ENCODE assay signal across 8 cellular contexts in genomic region chr17:59371426-59372099, GRCh38. TPM values are rescaled to one million over a fixed set of nuclear protein-coding genes. Genes with fewer than 3 reads are reported as not detected.
DNase-seq lines count a peak whose midpoint lies in the region; ATAC-seq and TF ChIP-seq lines count a peak whose summit lies in the region.

No MANE protein-coding gene starts in this region.

- peaks cover 1 to 4% of the 10 kb centered on the region in 2 donors for H3K36me3 Mint-ChIP-seq in CD4-positive, alpha-beta memory T cell

- DNase-seq in CD4-positive, alpha-beta memory T cell: no peak
- DNase-seq in heart right ventricle (peak in 1 of 2 donors; percentile 35), prostate gland (ENCODE audit: low spot score) (no peak), NCI-H2107 treated with DMSO at 0.1 percent for 48 hours (lab: John Stamatoyannopoulos, UW; ENCODE audit: unreplicated experiment) (no peak)

- TF ChIP-seq POLR2A in prostate gland (IDR thresholded peaks at IDR 0.05): no peak

- ATAC-seq in heart right ventricle (peak in 7 of 8 donors; percentile 6 to 60 (median 40)), HG03354 (IDR thresholded peaks at IDR 0.05; ENCODE audit: poor library complexity, severe bottlenecking, unreplicated experiment) (no peak), HG02588 (IDR thresholded peaks at IDR 0.05; ENCODE audit: unreplicated experiment) (no peak), GM21723 (IDR thresholded peaks at IDR 0.05; ENCODE audit: unreplicated experiment) (no peak)

- no peaks in the 10 kb centered on the region for H3K36me3 ChIP-seq in CD4-positive, alpha-beta memory T cell (ENCODE audit: insufficient read depth, low read length)
- no peaks in the 10 kb centered on the region for H3K36me3 ChIP-seq in heart right ventricle
- H3K36me3 ChIP-seq in prostate gland: no peaks in the 10 kb centered on the region

- 24 to 32% methylated on average over 5 of the region's 5 CpGs for WGBS in heart right ventricle, 2 donors
- WGBS in prostate gland: 30% methylated on average over 5 of the region's 5 CpGs

- H3K9me3 Mint-ChIP-seq in CD4-positive, alpha-beta memory T cell: peaks cover 0 to 2% (median 0%) of the 10 kb centered on the region in 8 donors

- POLR2A ChIA-PET in CD4-positive, alpha-beta memory T cell (lab: Charles Lee; ENCODE audit: partially characterized antibody): interaction anchor here (1.1 kb wide), 1 partner anchor 9 kb away, joined by 5 read pairs; no protein-coding TSS in a partner anchor

- CTCF ChIA-PET in CD4-positive, alpha-beta memory T cell (lab: Charles Lee; ENCODE audit: partially characterized antibody): interaction anchor here (3.2 kb wide), 1 partner anchor 42 kb away, joined by 12 read pairs; no protein-coding TSS in a partner anchor

- no peak overlapping the region for H3K27ac ChIP-seq in CD4-positive, alpha-beta memory T cell (ENCODE audit: low read depth, low read length)
- H3K27ac ChIP-seq in VCaP: peak overlapping the region; percentile 99
- peak overlapping the region; percentile 89 to 97 (median 92) for H3K27ac ChIP-seq in heart right ventricle
- H3K27ac ChIP-seq in prostate gland: peak overlapping the region; percentile 64 to 83

- H3K9me3 ChIP-seq in CD4-positive, alpha-beta memory T cell (ENCODE audit: control insufficient read depth in 1 of 2, low read length in 2 of 2): no peaks in the 10 kb centered on the region
- H3K9me3 ChIP-seq in heart right ventricle (no peaks in the 10 kb centered on the region), prostate gland (no peaks in the 10 kb centered on the region)

- no peak overlapping the region for H3K4me3 ChIP-seq in CD4-positive, alpha-beta memory T cell (ENCODE audit: low read length in 2 of 2)
- H3K4me3 ChIP-seq in heart right ventricle: peak overlapping the region in 2 of 10 donors; percentile 6 to 10
- no peak overlapping the region for H3K4me3 ChIP-seq in prostate gland

- no peaks in the 10 kb centered on the region for H3K27me3 Mint-ChIP-seq in CD4-positive, alpha-beta memory T cell

- TF ChIP-seq CTCF in VCaP (conservative IDR thresholded peaks at IDR 0.05): no peak
- no peak for TF ChIP-seq CTCF in heart right ventricle (IDR thresholded peaks at IDR 0.05)
- no peak for TF ChIP-seq CTCF in prostate gland (IDR thresholded peaks at IDR 0.05)

- H3K27ac Mint-ChIP-seq in CD4-positive, alpha-beta memory T cell: peak overlapping the region in 6 of 7 donors; percentile 16 to 82 (median 54)

- H3K4me1 Mint-ChIP-seq in CD4-positive, alpha-beta memory T cell: peaks cover 58 to 87% (median 78%) of the 10 kb centered on the region in 4 donors

- H3K4me3 Mint-ChIP-seq in CD4-positive, alpha-beta memory T cell: peak overlapping the region in 4 of 8 donors; percentile 6 to 51 (median 38)

- H3K27me3 ChIP-seq in CD4-positive, alpha-beta memory T cell (ENCODE audit: insufficient read depth, low read length): no peaks in the 10 kb centered on the region
- H3K27me3 ChIP-seq in heart right ventricle (no peaks in the 10 kb centered on the region), prostate gland (replicated peaks; ENCODE audit: insufficient read depth) (no peaks in the 10 kb centered on the region)

- intact Hi-C loops in CD4-positive, alpha-beta memory T cell (cut with micrococcal nuclease): no loop called here
- intact Hi-C loops in heart right ventricle (cut with DNase I): loop anchor here in 6 of 10 donors (2.0 to 10.0 kb wide), 5 partner anchors 39 to 56 kb away; partner anchors contain the start of gene YPEL2 (in 1 of the 6)
- intact Hi-C loops in prostate gland (cut with DNase I): no loop called here

- H3K4me1 ChIP-seq in CD4-positive, alpha-beta memory T cell (ENCODE audit: insufficient read depth, low read length): peaks cover 85% of the 10 kb centered on the region
- H3K4me1 ChIP-seq in heart right ventricle (peaks cover 76 to 100% (median 99%) of the 10 kb centered on the region in 9 donors), prostate gland (replicated peaks) (peaks cover 50% of the 10 kb centered on the region)

RNA-seq across cellular contexts. Expression of gene YPEL2, which starts 40.1 kb away (rescaled TPM):
- total RNA-seq in CD4-positive, alpha-beta memory T cell: 10 to 100 TPM; 42.2 to 42.4 TPM
- 10 to 100 TPM in 1 of 2 donors, 1 to 10 TPM in 1; 9.9 to 20.3 TPM for polyA plus RNA-seq in CD4-positive, alpha-beta memory T cell
- total RNA-seq in heart right ventricle (10 to 100 TPM; 12.0 to 57.1 (median 42.0) TPM), prostate gland (10 to 100 TPM; 12.8 to 40.3 TPM)
- 10 to 100 TPM in 1 of 2 donors, 1 to 10 TPM in 1; 5.0 to 15.7 TPM for polyA plus RNA-seq in heart right ventricle

Comparison
In these comparisons a context has a peak if more than half of its experiments do, and no peak if none do; other contexts are left out.
1. ATAC-seq: peak in heart right ventricle (7 of 8); none in HG03354 (single experiment), HG02588 (single experiment) and GM21723 (single experiment).
2. intact Hi-C loops: an anchor here in heart right ventricle (2.0 to 10.0 kb wide); none called in CD4-positive, alpha-beta memory T cell and prostate gland.